8 cellular contexts compared by ENCODE assay signal in genomic region chr1:155979525-155980343, GRCh38. TPM values are rescaled to one million over a fixed set of nuclear protein-coding genes. Genes with fewer than 3 reads are reported as not detected.
DNase-seq lines count a peak whose midpoint lies in the region; ATAC-seq and TF ChIP-seq lines count a peak whose summit lies in the region.

No MANE protein-coding gene starts in this region.

- BruUV-seq in Panc1 (replicated peaks; lab: Mats Ljungman, UMichigan), result no TSS peak

- H3K36me3 Mint-ChIP-seq in endodermal cell (ENCODE audit: low read depth), result no peaks in the 10 kb centered on the region
- H3K36me3 Mint-ChIP-seq in nephron (ENCODE audit: low read depth), result no peaks in the 10 kb centered on the region

- TF ChIP-seq CTCF in GM13976 (IDR thresholded peaks at IDR 0.05; ENCODE audit: borderline replicate concordance, control extremely low read depth, extremely low read depth, insufficient read depth, missing control alignments) (no peak), Panc1 (IDR thresholded peaks at IDR 0.05) (no peak), endodermal cell (conservative IDR thresholded peaks at IDR 0.05) (no peak), nephron (IDR thresholded peaks at IDR 0.05; ENCODE audit: unreplicated experiment in 3 of 3) (no peak)

- POLR2A ChIA-PET in Panc1 (lab: Charles Lee), result interaction anchor here (0.6 kb wide), 1 partner anchor 45 kb away, joined by 5 read pairs; no protein-coding TSS in a partner anchor

- peaks cover 62% of the 10 kb centered on the region for H3K4me1 ChIP-seq in Panc1 (ENCODE audit: control insufficient read depth, insufficient read depth, low read length)
- peaks cover 21% of the 10 kb centered on the region for H3K4me1 ChIP-seq in endodermal cell (ENCODE audit: control insufficient read depth, insufficient read depth, low read length)

- ATAC-seq in Panc1, result no peak
- ATAC-seq in GM19467 (IDR thresholded peaks at IDR 0.05; ENCODE audit: unreplicated experiment), result no peak
- ATAC-seq in GM18867 (IDR thresholded peaks at IDR 0.05; ENCODE audit: unreplicated experiment), result no peak

- CTCF ChIA-PET in Panc1 (lab: Charles Lee), result no interaction called here

- H3K27me3 ChIP-seq in Panc1 (ENCODE audit: control insufficient read depth, insufficient read depth, low read length) (no peaks in the 10 kb centered on the region), endodermal cell (ENCODE audit: control insufficient read depth, insufficient read depth, low read length, poor library complexity, severe bottlenecking) (no peaks in the 10 kb centered on the region)

- H3K27ac ChIP-seq in Panc1 (ENCODE audit: low read length) (peak overlapping the region; percentile 99), endodermal cell (ENCODE audit: low read depth, low read length) (no peak overlapping the region)

- H3K9me3 Mint-ChIP-seq in endodermal cell, result no peaks in the 10 kb centered on the region
- no peaks in the 10 kb centered on the region for H3K9me3 Mint-ChIP-seq in nephron

- in situ Hi-C loops in GM13976 (cut with MboI; ENCODE audit: low sequenced_read_pairs, unreplicated experiment) (no loop called here), Panc1 (cut with HindIII; ENCODE audit: low pct_unique_long_range_greater_than_20kb, low sequenced_read_pairs) (no loop called here)

- intact Hi-C loops in Panc1 (cut with micrococcal nuclease; ENCODE audit: unreplicated experiment), result no loop called here

- H3K9me3 ChIP-seq in Panc1 (ENCODE audit: control insufficient read depth, insufficient read depth, low read depth, low read length), result no peaks in the 10 kb centered on the region
- H3K9me3 ChIP-seq in endodermal cell (ENCODE audit: control insufficient read depth, low read length), result no peaks in the 10 kb centered on the region

- H3K27me3 Mint-ChIP-seq in endodermal cell (ENCODE audit: insufficient read depth) (peaks cover 4% of the 10 kb centered on the region), nephron (ENCODE audit: low read depth) (peaks cover 4% of the 10 kb centered on the region)

- DNase-seq in GM13976 (ENCODE audit: low spot score), result peak; percentile 34
- DNase-seq in Panc1 (ENCODE audit: low read depth, low spot score), result no peak
- no peak for DNase-seq in endodermal cell
- DNase-seq in cerebellar nuclear complex (lab: John Stamatoyannopoulos, UW), result no peak
- no peak for DNase-seq in NCI-H1105 (lab: John Stamatoyannopoulos, UW)

- peak overlapping the region; percentile 82 to 89 for H3K4me3 ChIP-seq in Panc1 (ENCODE audit: low read depth in 2 of 2, low read length in 2 of 2)
- peak overlapping the region; percentile 93 for H3K4me3 ChIP-seq in endodermal cell (ENCODE audit: low read length)

- H3K27ac Mint-ChIP-seq in endodermal cell (peak overlapping the region; percentile 92), nephron (peak overlapping the region; percentile 95 to 96 (median 96))

- H3K4me1 Mint-ChIP-seq in endodermal cell, result peaks cover 55% of the 10 kb centered on the region
- H3K4me1 Mint-ChIP-seq in nephron, result peaks cover 78% of the 10 kb centered on the region

- H3K9ac ChIP-seq in endodermal cell (ENCODE audit: extremely low read depth, low read length, poor library complexity, severe bottlenecking), result peak overlapping the region; percentile 79

- peaks cover 2% of the 10 kb centered on the region; the same call in 1 of the 2 replicates for H3K36me3 ChIP-seq in Panc1 (ENCODE audit: control insufficient read depth, insufficient read depth, low read length)
- peaks cover under 1% of the 10 kb centered on the region for H3K36me3 ChIP-seq in endodermal cell (ENCODE audit: control insufficient read depth, insufficient read depth, low read length)

- 39 to 71% methylated on average over 3 to 5 of the region's 5 CpGs for WGBS in endodermal cell (ENCODE audit: insufficient coverage in 1 of 2, insufficient read length in 1 of 2), 2 experiments

- peak overlapping the region; percentile 96 for H3K4me3 Mint-ChIP-seq in endodermal cell
- H3K4me3 Mint-ChIP-seq in nephron, result peak overlapping the region; percentile 92 to 95 (median 95)

RNA-seq across cellular contexts. Expression of gene ARHGEF2, which starts 1.4 kb away (rescaled TPM):
- total RNA-seq in Panc1 (2021; ENCODE audit: unreplicated experiment), result 87.0 TPM
- polyA plus RNA-seq in Panc1 (2012; ENCODE audit: insufficient read length), result 90.6 TPM
- total RNA-seq in endodermal cell, result 100 to 1,000 TPM; 134 to 147 TPM
- 80.1 TPM for polyA plus RNA-seq in endodermal cell (2013, experiment 1 of 2)
- polyA plus RNA-seq in endodermal cell (2013, experiment 2 of 2), result 71.9 TPM

RNA-seq across cellular contexts. Expression of gene RXFP4, which starts 38.3 kb away (rescaled TPM):
- total RNA-seq in Panc1 (2021; ENCODE audit: unreplicated experiment) (8.0 TPM), endodermal cell (not detected)
- 12.6 TPM for polyA plus RNA-seq in Panc1 (2012; ENCODE audit: insufficient read length)
- polyA plus RNA-seq in endodermal cell (2013, experiment 1 of 2), result not detected
- polyA plus RNA-seq in endodermal cell (2013, experiment 2 of 2), result not detected

RNA-seq across cellular contexts. Expression of gene SSR2, which starts 41.0 kb away (rescaled TPM):
- 252 TPM for total RNA-seq in Panc1 (2021; ENCODE audit: unreplicated experiment)
- polyA plus RNA-seq in Panc1 (2012; ENCODE audit: insufficient read length), result 250 TPM
- 100 to 1,000 TPM; 193 TPM for total RNA-seq in endodermal cell
- polyA plus RNA-seq in endodermal cell (2013, experiment 1 of 2), result 299 TPM
- polyA plus RNA-seq in endodermal cell (2013, experiment 2 of 2), result 274 TPM

RNA-seq across cellular contexts. Expression of gene KHDC4, which starts 45.5 kb away (rescaled TPM):
- 80.4 TPM for total RNA-seq in Panc1 (2021; ENCODE audit: unreplicated experiment)
- 33.3 TPM for polyA plus RNA-seq in Panc1 (2012; ENCODE audit: insufficient read length)
- 10 to 100 TPM; 67.7 to 76.2 TPM for total RNA-seq in endodermal cell
- 46.7 TPM for polyA plus RNA-seq in endodermal cell (2013, experiment 1 of 2)
- polyA plus RNA-seq in endodermal cell (2013, experiment 2 of 2), result 39.0 TPM
